8 cellular contexts compared by ENCODE assay signal in genomic region chr1:244325056-244325764, GRCh38.
A peak's percentile ranks its signal among the peaks of the same experiment; 100 is the strongest.
DNase-seq lines count a peak whose midpoint lies in the region; ATAC-seq and TF ChIP-seq lines count a peak whose summit lies in the region.

No MANE protein-coding gene starts in this region.

- no peaks in the 10 kb centered on the region for H3K27me3 ChIP-seq in right atrium auricular region
- H3K27me3 ChIP-seq in mucosa of rectum (ENCODE audit: control insufficient read depth in 2 of 2, insufficient read depth in 2 of 2, low read length in 2 of 2): no peaks in the 10 kb centered on the region
- no peaks in the 10 kb centered on the region for H3K27me3 ChIP-seq in esophagus muscularis mucosa

- intact Hi-C loops in left ventricle myocardium superior (cut with micrococcal nuclease): no loop called here
- intact Hi-C loops in esophagus muscularis mucosa (cut with DNase I): no loop called here

- WGBS in esophagus muscularis mucosa: 53% methylated on average over 8 of the region's 8 CpGs

- no peak overlapping the region for H3K4me3 ChIP-seq in right atrium auricular region
- H3K4me3 ChIP-seq in mucosa of rectum (ENCODE audit: low read length in 2 of 2): no peak overlapping the region
- no peak overlapping the region for H3K4me3 ChIP-seq in esophagus muscularis mucosa

- peaks cover 0 to 20% of the 10 kb centered on the region in 2 donors for H3K4me1 ChIP-seq in right atrium auricular region
- peaks cover 9 to 14% of the 10 kb centered on the region in 2 donors for H3K4me1 ChIP-seq in mucosa of rectum (ENCODE audit: control insufficient read depth in 2 of 2, insufficient read depth in 2 of 2, low read length in 2 of 2)
- peaks cover 6 to 32% (median 17%) of the 10 kb centered on the region in 4 donors for H3K4me1 ChIP-seq in esophagus muscularis mucosa

- H3K27ac ChIP-seq in right atrium auricular region: no peak overlapping the region
- peak overlapping the region; percentile 17 to 37 for H3K27ac ChIP-seq in mucosa of rectum (ENCODE audit: low read depth in 2 of 2, low read length in 2 of 2)
- H3K27ac ChIP-seq in esophagus muscularis mucosa (replicated peaks in 1 of 4): peak overlapping the region in 2 of 4 donors; percentile 14 to 39

- H3K9ac ChIP-seq in mucosa of rectum (ENCODE audit: low read depth in 1 of 2, low read length in 2 of 2): no peak overlapping the region

- peaks cover 0 to 11% of the 10 kb centered on the region in 2 donors for H3K9me3 ChIP-seq in right atrium auricular region
- no peaks in the 10 kb centered on the region for H3K9me3 ChIP-seq in mucosa of rectum (ENCODE audit: control insufficient read depth in 2 of 2, low read length in 2 of 2)
- H3K9me3 ChIP-seq in esophagus muscularis mucosa: no peaks in the 10 kb centered on the region

- TF ChIP-seq POLR2A in esophagus muscularis mucosa (IDR thresholded peaks at IDR 0.05; ENCODE audit: low read depth): no peak

- ATAC-seq in left ventricle myocardium superior (peak; percentile 43), HG03066 (IDR thresholded peaks at IDR 0.05; ENCODE audit: low read depth, unreplicated experiment) (peak; percentile 83)

- no peaks in the 10 kb centered on the region for H3K36me3 ChIP-seq in right atrium auricular region
- no peaks in the 10 kb centered on the region for H3K36me3 ChIP-seq in mucosa of rectum (ENCODE audit: control insufficient read depth in 2 of 2, insufficient read depth in 2 of 2, low read length in 2 of 2)
- H3K36me3 ChIP-seq in esophagus muscularis mucosa: no peaks in the 10 kb centered on the region

- no peak for TF ChIP-seq EP300 in esophagus muscularis mucosa (IDR thresholded peaks at IDR 0.05)

- no peak for TF ChIP-seq CTCF in right atrium auricular region (IDR thresholded peaks at IDR 0.05)
- TF ChIP-seq CTCF in esophagus muscularis mucosa (IDR thresholded peaks at IDR 0.05): no peak

- no peak for DNase-seq in left ventricle myocardium superior
- DNase-seq in right atrium auricular region (ENCODE audit: low spot score): no peak
- DNase-seq in UCSD-AML1 (lab: John Stamatoyannopoulos, UW; ENCODE audit: unreplicated experiment): peak; percentile 37
- no peak for DNase-seq in islet precursor cell
- no peak for DNase-seq in esophagus muscularis mucosa (ENCODE audit: extremely low spot score)
- no peak for DNase-seq in AG08396 (ENCODE audit: low spot score)

Comparison
In these comparisons a context has a peak if more than half of its experiments do, and no peak if none do; other contexts are left out.
1. H3K27ac ChIP-seq: peak in mucosa of rectum (2 of 2); none in right atrium auricular region (0 of 2).